In genomic region chr2:28692411-28692810, GRCh38 we compare ENCODE assay signal across 2 cellular contexts.
TF ChIP-seq lines count a peak whose summit lies in the region.

No MANE protein-coding gene starts in this region.

TF ChIP-seq in A549, 52 proteins besides CTCF, POLR2A, EP300 and RAD21:
- no peak for TF ChIP-seq MYC (IDR thresholded peaks at IDR 0.05; ENCODE audit: borderline replicate concordance, low read length)
- TF ChIP-seq EHF (CRISPR knock-in tag; IDR thresholded peaks at IDR 0.05), result no peak
- TF ChIP-seq, protein P1, sequence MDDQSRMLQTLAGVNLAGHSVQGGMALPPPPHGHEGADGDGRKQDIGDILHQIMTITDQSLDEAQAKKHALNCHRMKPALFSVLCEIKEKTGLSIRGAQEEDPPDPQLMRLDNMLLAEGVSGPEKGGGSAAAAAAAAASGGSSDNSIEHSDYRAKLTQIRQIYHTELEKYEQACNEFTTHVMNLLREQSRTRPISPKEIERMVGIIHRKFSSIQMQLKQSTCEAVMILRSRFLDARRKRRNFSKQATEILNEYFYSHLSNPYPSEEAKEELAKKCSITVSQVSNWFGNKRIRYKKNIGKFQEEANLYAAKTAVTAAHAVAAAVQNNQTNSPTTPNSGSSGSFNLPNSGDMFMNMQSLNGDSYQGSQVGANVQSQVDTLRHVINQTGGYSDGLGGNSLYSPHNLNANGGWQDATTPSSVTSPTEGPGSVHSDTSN (IDR thresholded peaks at IDR 0.05), result no peak
- TF ChIP-seq RFX5 (IDR thresholded peaks at IDR 0.05), result no peak
- no peak for TF ChIP-seq CHD2 (IDR thresholded peaks at IDR 0.05; ENCODE audit: low read length, partially characterized antibody)
- TF ChIP-seq USF2 (IDR thresholded peaks at IDR 0.05), result no peak
- no peak for TF ChIP-seq ZNF302 (CRISPR knock-in tag; IDR thresholded peaks at IDR 0.05)
- no peak for TF ChIP-seq SREBF2 (IDR thresholded peaks at IDR 0.05)
- no peak for TF ChIP-seq HEYL (CRISPR knock-in tag; IDR thresholded peaks at IDR 0.05)
- no peak for TF ChIP-seq ZFP36 (IDR thresholded peaks at IDR 0.05; ENCODE audit: borderline replicate concordance, partially characterized antibody)
- TF ChIP-seq BCL3 (IDR thresholded peaks at IDR 0.05), result no peak
- TF ChIP-seq NR3C1 (IDR thresholded peaks at IDR 0.05), result no peak
- no peak for TF ChIP-seq MAZ (IDR thresholded peaks at IDR 0.05; ENCODE audit: borderline replicate concordance, low read depth, low read length)
- TF ChIP-seq, protein P2, sequence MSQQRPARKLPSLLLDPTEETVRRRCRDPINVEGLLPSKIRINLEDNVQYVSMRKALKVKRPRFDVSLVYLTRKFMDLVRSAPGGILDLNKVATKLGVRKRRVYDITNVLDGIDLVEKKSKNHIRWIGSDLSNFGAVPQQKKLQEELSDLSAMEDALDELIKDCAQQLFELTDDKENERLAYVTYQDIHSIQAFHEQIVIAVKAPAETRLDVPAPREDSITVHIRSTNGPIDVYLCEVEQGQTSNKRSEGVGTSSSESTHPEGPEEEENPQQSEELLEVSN (IDR thresholded peaks at IDR 0.05; ENCODE audit: borderline replicate concordance, low read depth), result no peak
- no peak for TF ChIP-seq SMC3 (IDR thresholded peaks at IDR 0.05)
- TF ChIP-seq TP53 (CRISPR knock-in tag; IDR thresholded peaks at IDR 0.05), result no peak
- no peak for TF ChIP-seq HES2 (IDR thresholded peaks at IDR 0.05)
- no peak for TF ChIP-seq ESRRA (IDR thresholded peaks at IDR 0.05; ENCODE audit: borderline replicate concordance, low read length)
TF ChIP-seq in A549: peak in this region for 0.

TF ChIP-seq in IMR-90, 13 proteins besides CTCF, POLR2A, EP300 and RAD21:
- no peak for TF ChIP-seq MAZ (IDR thresholded peaks at IDR 0.05; ENCODE audit: borderline replicate concordance, low read depth, low read length)
- TF ChIP-seq MAFK (IDR thresholded peaks at IDR 0.05; ENCODE audit: low read depth, low read length), result no peak
- no peak for TF ChIP-seq CEBPB (IDR thresholded peaks at IDR 0.05; ENCODE audit: low read depth, low read length)
- TF ChIP-seq CHD1 (IDR thresholded peaks at IDR 0.05; ENCODE audit: low read depth, low read length), result no peak
- no peak for TF ChIP-seq ELK1 (IDR thresholded peaks at IDR 0.05; ENCODE audit: borderline replicate concordance, low read depth, low read length)
- TF ChIP-seq MXI1 (IDR thresholded peaks at IDR 0.05; ENCODE audit: borderline replicate concordance, low read depth, low read length), result no peak
- no peak for TF ChIP-seq NFE2L2 (IDR thresholded peaks at IDR 0.05; ENCODE audit: low read depth, low read length)
- TF ChIP-seq SMC3 (IDR thresholded peaks at IDR 0.05; ENCODE audit: low read depth, low read length), result no peak
- no peak for TF ChIP-seq RFX5 (IDR thresholded peaks at IDR 0.05; ENCODE audit: low read depth, low read length)
TF ChIP-seq in IMR-90: peak in this region for 0.
